ENCODE assay signal across 2 cellular contexts in the genomic region with DNA sequence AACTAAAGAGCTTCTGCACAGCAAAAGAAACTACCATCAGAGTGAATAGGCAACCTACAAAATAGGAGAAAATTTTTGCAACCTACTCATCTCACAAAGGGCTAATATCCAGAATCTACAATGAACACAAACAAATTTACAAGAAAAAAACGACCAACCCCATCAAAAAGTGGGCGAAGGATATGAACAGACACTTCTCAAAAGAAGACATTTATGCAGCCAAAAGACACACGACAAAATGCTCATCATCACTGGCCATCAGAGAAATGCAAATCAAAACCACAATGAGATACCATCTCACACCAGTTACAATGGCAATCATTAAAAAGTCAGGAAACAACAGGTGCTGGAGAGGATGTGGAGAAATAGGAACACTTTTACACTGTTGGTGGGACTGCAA.
DNase-seq lines count a peak whose midpoint lies in the region; ATAC-seq, FAIRE-seq and TF ChIP-seq lines count a peak whose summit lies in the region.
"Not testable (repeated sequence)": the region's sequence is repeated elsewhere in the genome, so short reads cannot be mapped to it uniquely, and the experiment has no call there.

No MANE protein-coding gene starts in this region.

- BruUV-seq in K562 (replicated peaks; lab: Mats Ljungman, UMichigan): not testable (repeated sequence)

- H3K27me3 ChIP-seq in KMS-11 (ENCODE audit: insufficient read depth, low read depth); K562 (ENCODE audit: control insufficient read depth in 2 of 2, insufficient read depth in 2 of 2, low read length in 2 of 2): not testable (repeated sequence)

- POLR2A ChIA-PET in K562 (lab: Yijun Ruan, JAX): not testable (repeated sequence)

- intact Hi-C loops in K562 (cut with micrococcal nuclease): not testable (repeated sequence)

- H3K4me1 ChIP-seq in KMS-11 (ENCODE audit: low read depth, poor library complexity, severe bottlenecking): peaks cover 57% of the 10 kb centered on the region
- peaks cover 0 to 32% of the 10 kb centered on the region in 2 experiments; a peak in 3 of 5 replicates for H3K4me1 ChIP-seq in K562 (replicated peaks in 1 of 2; ENCODE audit: control insufficient read depth in 2 of 2, insufficient read depth in 2 of 2, low read length in 2 of 2)

- not testable (repeated sequence) for H2AFZ ChIP-seq in KMS-11 (ENCODE audit: low read depth); K562 (ENCODE audit: low read depth, low read length)

- CTCF ChIA-PET in K562 (lab: Yijun Ruan, JAX; ENCODE audit: low intra/inter-chr PET ratio): not testable (repeated sequence)

- DNase-seq in K562 (ENCODE audit: extremely low read depth in 1 of 4, low spot score in 3 of 4): not testable (repeated sequence)

- in situ Hi-C loops in K562 (cut with MboI): not testable (repeated sequence)

- H3K4me2 ChIP-seq in KMS-11; K562 (ENCODE audit: insufficient read depth, low read length): not testable (repeated sequence)

- TF ChIP-seq POLR2A in K562 (conservative IDR thresholded peaks at IDR 0.05): not testable (repeated sequence)

- not testable (repeated sequence) for H3K9me1 ChIP-seq in K562 (ENCODE audit: control insufficient read depth, insufficient read depth, low read length)

- TF ChIP-seq RAD21 in K562 (CRISPR knock-in tag; conservative IDR thresholded peaks at IDR 0.05 in 1 of 2, IDR thresholded peaks at IDR 0.05 in 1 of 2): not testable (repeated sequence)

- H3K9me3 ChIP-seq in K562 (replicated peaks; ENCODE audit: control insufficient read depth, insufficient read depth, low read depth, low read length): not testable (repeated sequence)

- H3K79me2 ChIP-seq in KMS-11 (ENCODE audit: insufficient read depth, low read depth): not testable (repeated sequence)
- peaks cover 72% of the 10 kb centered on the region for H3K79me2 ChIP-seq in K562 (ENCODE audit: control insufficient read depth, insufficient read depth, low read length)

- not testable (repeated sequence) for H3K9ac ChIP-seq in KMS-11; K562 (ENCODE audit: insufficient read depth in 1 of 2, low read depth in 2 of 2, low read length in 2 of 2)

- not testable (repeated sequence) for TF ChIP-seq EP300 in K562 (IDR thresholded peaks at IDR 0.05; ENCODE audit: low read length)

- peak overlapping the region; percentile 95; the same call in 1 of the 2 replicates for H3K27ac ChIP-seq in KMS-11
- H3K27ac ChIP-seq in K562 (ENCODE audit: extremely low read depth, low read depth, low read length): not testable (repeated sequence)

- WGBS in K562 (ENCODE audit: insufficient coverage, low coverage, missing lambda C conversion rate): 71% methylated on average over 3 of the region's 3 CpGs

- FAIRE-seq in K562 (lab: Jason Lieb, UNC): not testable (repeated sequence)

- H4K20me1 ChIP-seq in KMS-11 (ENCODE audit: insufficient read depth); K562 (replicated peaks; ENCODE audit: control insufficient read depth, insufficient read depth, low read length): not testable (repeated sequence)

- not testable (repeated sequence) for H3K36me3 ChIP-seq in KMS-11 (ENCODE audit: insufficient read depth)
- peaks cover 39% of the 10 kb centered on the region for H3K36me3 ChIP-seq in K562 (ENCODE audit: control insufficient read depth, insufficient read depth, low read length)

- H3K4me3 ChIP-seq in KMS-11 (IDR thresholded peaks at IDR 0.05; ENCODE audit: insufficient read depth, low read depth, low read length); K562: not testable (repeated sequence)

- not testable (repeated sequence) for ATAC-seq in K562

- not testable (repeated sequence) for TF ChIP-seq CTCF in KMS-11 (conservative IDR thresholded peaks at IDR 0.05; ENCODE audit: low read depth, low read length); K562 (IDR thresholded peaks at IDR 0.05 in 2 of 3, conservative IDR thresholded peaks at IDR 0.05 in 1 of 3; ENCODE audit: insufficient read depth in 2 of 3, low read depth in 1 of 3, low read length in 3 of 3)

TF ChIP-seq in K562, 482 proteins besides CTCF, POLR2A, EP300 and RAD21:
- TF ChIP-seq, protein P1, sequence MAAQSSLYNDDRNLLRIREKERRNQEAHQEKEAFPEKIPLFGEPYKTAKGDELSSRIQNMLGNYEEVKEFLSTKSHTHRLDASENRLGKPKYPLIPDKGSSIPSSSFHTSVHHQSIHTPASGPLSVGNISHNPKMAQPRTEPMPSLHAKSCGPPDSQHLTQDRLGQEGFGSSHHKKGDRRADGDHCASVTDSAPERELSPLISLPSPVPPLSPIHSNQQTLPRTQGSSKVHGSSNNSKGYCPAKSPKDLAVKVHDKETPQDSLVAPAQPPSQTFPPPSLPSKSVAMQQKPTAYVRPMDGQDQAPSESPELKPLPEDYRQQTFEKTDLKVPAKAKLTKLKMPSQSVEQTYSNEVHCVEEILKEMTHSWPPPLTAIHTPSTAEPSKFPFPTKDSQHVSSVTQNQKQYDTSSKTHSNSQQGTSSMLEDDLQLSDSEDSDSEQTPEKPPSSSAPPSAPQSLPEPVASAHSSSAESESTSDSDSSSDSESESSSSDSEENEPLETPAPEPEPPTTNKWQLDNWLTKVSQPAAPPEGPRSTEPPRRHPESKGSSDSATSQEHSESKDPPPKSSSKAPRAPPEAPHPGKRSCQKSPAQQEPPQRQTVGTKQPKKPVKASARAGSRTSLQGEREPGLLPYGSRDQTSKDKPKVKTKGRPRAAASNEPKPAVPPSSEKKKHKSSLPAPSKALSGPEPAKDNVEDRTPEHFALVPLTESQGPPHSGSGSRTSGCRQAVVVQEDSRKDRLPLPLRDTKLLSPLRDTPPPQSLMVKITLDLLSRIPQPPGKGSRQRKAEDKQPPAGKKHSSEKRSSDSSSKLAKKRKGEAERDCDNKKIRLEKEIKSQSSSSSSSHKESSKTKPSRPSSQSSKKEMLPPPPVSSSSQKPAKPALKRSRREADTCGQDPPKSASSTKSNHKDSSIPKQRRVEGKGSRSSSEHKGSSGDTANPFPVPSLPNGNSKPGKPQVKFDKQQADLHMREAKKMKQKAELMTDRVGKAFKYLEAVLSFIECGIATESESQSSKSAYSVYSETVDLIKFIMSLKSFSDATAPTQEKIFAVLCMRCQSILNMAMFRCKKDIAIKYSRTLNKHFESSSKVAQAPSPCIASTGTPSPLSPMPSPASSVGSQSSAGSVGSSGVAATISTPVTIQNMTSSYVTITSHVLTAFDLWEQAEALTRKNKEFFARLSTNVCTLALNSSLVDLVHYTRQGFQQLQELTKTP (IDR thresholded peaks at IDR 0.05; ENCODE audit: low read depth in 1 of 2, partially characterized antibody in 2 of 2): peak in 1 of 2 experiments; percentile 98
- TF ChIP-seq, protein P2, sequence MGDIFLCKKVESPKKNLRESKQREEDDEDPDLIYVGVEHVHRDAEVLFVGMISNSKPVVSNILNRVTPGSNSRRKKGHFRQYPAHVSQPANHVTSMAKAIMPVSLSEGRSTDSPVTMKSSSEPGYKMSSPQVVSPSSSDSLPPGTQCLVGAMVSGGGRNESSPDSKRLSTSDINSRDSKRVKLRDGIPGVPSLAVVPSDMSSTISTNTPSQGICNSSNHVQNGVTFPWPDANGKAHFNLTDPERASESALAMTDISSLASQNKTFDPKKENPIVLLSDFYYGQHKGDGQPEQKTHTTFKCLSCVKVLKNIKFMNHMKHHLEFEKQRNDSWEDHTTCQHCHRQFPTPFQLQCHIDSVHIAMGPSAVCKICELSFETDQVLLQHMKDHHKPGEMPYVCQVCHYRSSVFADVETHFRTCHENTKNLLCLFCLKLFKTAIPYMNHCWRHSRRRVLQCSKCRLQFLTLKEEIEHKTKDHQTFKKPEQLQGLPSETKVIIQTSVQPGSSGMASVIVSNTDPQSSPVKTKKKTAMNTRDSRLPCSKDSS (IDR thresholded peaks at IDR 0.05; ENCODE audit: low read depth, partially characterized antibody): peak; percentile 11
- peak in 1 of 2 experiments; percentile 49; a peak in 1 of 4 replicates for TF ChIP-seq TRIM24 (IDR thresholded peaks at IDR 0.05)
